1 cellular context compared by ENCODE assay signal in the genomic region with DNA sequence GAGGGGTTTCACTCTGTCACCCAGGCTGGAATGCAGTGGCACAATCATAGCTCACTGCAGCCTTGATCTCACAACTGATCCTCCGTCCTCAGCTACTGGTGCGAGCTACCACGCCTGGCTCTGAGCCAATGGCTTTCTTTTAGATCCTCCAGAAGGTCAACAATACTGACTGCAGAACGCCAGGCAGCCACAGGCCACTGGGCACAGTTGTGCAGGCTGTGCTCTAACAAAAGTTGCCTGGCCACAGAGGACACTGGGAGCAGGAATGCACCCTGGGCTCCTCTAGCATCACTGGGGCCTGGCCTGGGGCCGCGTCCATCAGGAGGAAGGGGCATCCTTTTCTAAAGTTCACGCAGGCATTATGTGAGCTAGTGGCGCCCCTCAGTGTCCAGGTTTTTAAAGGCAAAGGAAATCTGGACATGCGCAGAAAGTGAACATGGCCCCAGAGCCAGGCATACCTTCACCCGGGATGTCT.
TF ChIP-seq lines count a peak whose summit lies in the region.

No MANE protein-coding gene starts in this region.

TF ChIP-seq in SK-N-SH, 30 proteins besides CTCF, POLR2A, EP300 and RAD21 (continued from another document):
- TF ChIP-seq, protein P1, sequence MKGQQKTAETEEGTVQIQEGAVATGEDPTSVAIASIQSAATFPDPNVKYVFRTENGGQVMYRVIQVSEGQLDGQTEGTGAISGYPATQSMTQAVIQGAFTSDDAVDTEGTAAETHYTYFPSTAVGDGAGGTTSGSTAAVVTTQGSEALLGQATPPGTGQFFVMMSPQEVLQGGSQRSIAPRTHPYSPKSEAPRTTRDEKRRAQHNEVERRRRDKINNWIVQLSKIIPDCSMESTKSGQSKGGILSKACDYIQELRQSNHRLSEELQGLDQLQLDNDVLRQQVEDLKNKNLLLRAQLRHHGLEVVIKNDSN (IDR thresholded peaks at IDR 0.05; ENCODE audit: borderline replicate concordance, low read depth), result no peak
- TF ChIP-seq FOSL2 (IDR thresholded peaks at IDR 0.05; ENCODE audit: borderline replicate concordance, low read depth) (no peak), TAF1 (IDR thresholded peaks at IDR 0.05; ENCODE audit: borderline replicate concordance, low read depth, low read length) (no peak), FOXJ3 (CRISPR knock-in tag; IDR thresholded peaks at IDR 0.05) (no peak), SIN3A (IDR thresholded peaks at IDR 0.05; ENCODE audit: borderline replicate concordance, low read depth, low read length) (no peak), RXRA (IDR thresholded peaks at IDR 0.05; ENCODE audit: borderline replicate concordance, low read depth) (no peak), ELF1 (IDR thresholded peaks at IDR 0.05) (no peak), JUND (IDR thresholded peaks at IDR 0.05) (no peak), NFIC (IDR thresholded peaks at IDR 0.05; ENCODE audit: borderline replicate concordance) (no peak)
- TF ChIP-seq, protein P2, sequence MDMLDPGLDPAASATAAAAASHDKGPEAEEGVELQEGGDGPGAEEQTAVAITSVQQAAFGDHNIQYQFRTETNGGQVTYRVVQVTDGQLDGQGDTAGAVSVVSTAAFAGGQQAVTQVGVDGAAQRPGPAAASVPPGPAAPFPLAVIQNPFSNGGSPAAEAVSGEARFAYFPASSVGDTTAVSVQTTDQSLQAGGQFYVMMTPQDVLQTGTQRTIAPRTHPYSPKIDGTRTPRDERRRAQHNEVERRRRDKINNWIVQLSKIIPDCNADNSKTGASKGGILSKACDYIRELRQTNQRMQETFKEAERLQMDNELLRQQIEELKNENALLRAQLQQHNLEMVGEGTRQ (IDR thresholded peaks at IDR 0.05; ENCODE audit: borderline replicate concordance, low read depth, low read length), result no peak
